1 cellular context compared by ENCODE assay signal in the genomic region with DNA sequence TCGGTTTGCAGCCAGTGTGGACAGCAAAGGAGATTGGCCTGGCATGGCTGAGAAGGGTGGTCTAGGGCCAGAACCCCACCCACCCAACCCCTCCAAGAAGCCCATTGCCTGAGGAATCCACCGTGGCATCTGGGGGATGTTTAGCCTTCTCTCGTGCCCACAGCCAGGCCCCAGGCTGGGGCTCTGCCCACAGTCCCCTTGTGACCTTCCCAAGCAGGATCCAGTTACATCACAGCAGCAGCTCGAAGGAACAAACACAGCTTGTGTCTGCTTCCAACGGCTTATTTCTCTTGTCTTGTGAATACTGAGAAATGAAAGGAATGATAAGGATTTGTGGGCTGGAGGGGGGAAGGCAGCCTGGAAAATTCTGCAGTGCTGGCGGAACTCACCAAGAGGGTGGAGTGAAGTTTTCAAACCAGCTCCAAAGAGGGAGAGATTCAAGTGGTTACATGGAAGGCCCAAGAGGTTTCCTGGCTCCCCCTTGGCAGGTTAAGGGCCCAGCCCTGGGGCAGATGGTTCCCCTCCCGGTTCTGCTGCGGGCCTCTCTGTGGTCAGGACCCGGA.
TF ChIP-seq lines count a peak whose summit lies in the region.

No MANE protein-coding gene starts in this region.

TF ChIP-seq in K562, 482 proteins besides CTCF, POLR2A, EP300 and RAD21 (continued from another document):
- TF ChIP-seq ETV5 (CRISPR knock-in tag; IDR thresholded peaks at IDR 0.05; ENCODE audit: low read depth) (no peak), NFXL1 (CRISPR knock-in tag; IDR thresholded peaks at IDR 0.05) (no peak), ZNF57 (CRISPR knock-in tag; IDR thresholded peaks at IDR 0.05) (no peak), ZNF79 (CRISPR knock-in tag; IDR thresholded peaks at IDR 0.05; ENCODE audit: low read depth) (no peak), ASH1L (IDR thresholded peaks at IDR 0.05; ENCODE audit: borderline replicate concordance, low read depth, partially characterized antibody) (no peak)
